ENCODE assay signal across 16 cellular contexts in genomic region chr12:26696048-26696612, GRCh38.
"Had no signal": no experiment of that assay in that cellular context is flagged by ENCODE, and none has a peak within 500 bp of the region (broad histone marks: within the 10 kb centered on the region; RNA-seq: fewer than 3 reads in every experiment).

No MANE protein-coding gene starts in this region.

- H3K27me3 Mint-ChIP-seq: naive thymus-derived CD4-positive, alpha-beta T cell; stimulated activated naive B cell treated with anti-CD40 and anti-IgM and Interleukin-4, amounts not matched to agents 10 μg/mL and 1 μg/mL and 100 μg/mL, for 72 hours had no signal

- H3K27me3 ChIP-seq: ascending aorta, esophagus squamous epithelium, ovary, right lobe of liver, thyroid gland had no signal

- H3K27ac Mint-ChIP-seq: naive thymus-derived CD4-positive, alpha-beta T cell; stimulated activated naive B cell treated with anti-CD40 and anti-IgM and Interleukin-4, amounts not matched to agents 10 μg/mL and 1 μg/mL and 100 μg/mL, for 72 hours had no signal

- H3K36me3 ChIP-seq: ovary, thyroid gland had no signal

- H3K4me1 ChIP-seq: ascending aorta, right lobe of liver, thyroid gland had no signal

- H3K4me3 Mint-ChIP-seq: immature natural killer cell; naive thymus-derived CD4-positive, alpha-beta T cell; stimulated activated naive B cell treated with anti-CD40 and anti-IgM and Interleukin-4, amounts not matched to agents 10 μg/mL and 1 μg/mL and 100 μg/mL, for 72 hours had no signal

- H3K9me3 ChIP-seq: ascending aorta, esophagus squamous epithelium, ovary, right lobe of liver, thyroid gland had no signal

- H3K27ac ChIP-seq: ascending aorta, esophagus squamous epithelium, ovary, right lobe of liver, thyroid gland had no signal

- H3K4me3 ChIP-seq: ascending aorta, esophagus squamous epithelium, ovary, right lobe of liver, thyroid gland had no signal

- ATAC-seq: right lobe of liver; stimulated activated naive B cell treated with anti-CD40 and anti-IgM and Interleukin-4, amounts not matched to agents 10 μg/mL and 1 μg/mL and 100 μg/mL, for 72 hours had no signal

- FAIRE-seq: bronchial epithelial cell, small intestine had no signal

- H3K4me1 Mint-ChIP-seq: stimulated activated naive B cell treated with anti-CD40 and anti-IgM and Interleukin-4, amounts not matched to agents 10 μg/mL and 1 μg/mL and 100 μg/mL, for 72 hours had no signal

- DNase-seq: activated CD4-positive, alpha-beta T cell treated with anti-CD3 and anti-CD28 coated beads, Interleukin-2, amount 50 U/mL, for 1 hour; activated effector memory CD4-positive, alpha-beta T cell treated with anti-CD3 and anti-CD28 coated beads, Interleukin-2, amount 50 U/mL, for 16 hours; activated naive CD4-positive, alpha-beta T cell treated with anti-CD3 and anti-CD28 coated beads, Interleukin-2, amount 50 U/mL, for 16 hours; effector memory CD4-positive, alpha-beta T cell; esophagus squamous epithelium; immature natural killer cell; naive thymus-derived CD4-positive, alpha-beta T cell; ovary; right lobe of liver; small intestine; stimulated activated CD4-positive, alpha-beta T cell treated with anti-CD3 and anti-CD28 coated beads, Interleukin-4, amount 100 ng/mL, for 24 hours; stimulated activated naive B cell treated with anti-CD40 and anti-IgM and Interleukin-4, amounts not matched to agents 10 μg/mL and 1 μg/mL and 100 μg/mL, for 72 hours; T1000; thyroid gland had no signal
